Comparison of ENCODE assay signal across 18 cellular contexts in the genomic region with DNA sequence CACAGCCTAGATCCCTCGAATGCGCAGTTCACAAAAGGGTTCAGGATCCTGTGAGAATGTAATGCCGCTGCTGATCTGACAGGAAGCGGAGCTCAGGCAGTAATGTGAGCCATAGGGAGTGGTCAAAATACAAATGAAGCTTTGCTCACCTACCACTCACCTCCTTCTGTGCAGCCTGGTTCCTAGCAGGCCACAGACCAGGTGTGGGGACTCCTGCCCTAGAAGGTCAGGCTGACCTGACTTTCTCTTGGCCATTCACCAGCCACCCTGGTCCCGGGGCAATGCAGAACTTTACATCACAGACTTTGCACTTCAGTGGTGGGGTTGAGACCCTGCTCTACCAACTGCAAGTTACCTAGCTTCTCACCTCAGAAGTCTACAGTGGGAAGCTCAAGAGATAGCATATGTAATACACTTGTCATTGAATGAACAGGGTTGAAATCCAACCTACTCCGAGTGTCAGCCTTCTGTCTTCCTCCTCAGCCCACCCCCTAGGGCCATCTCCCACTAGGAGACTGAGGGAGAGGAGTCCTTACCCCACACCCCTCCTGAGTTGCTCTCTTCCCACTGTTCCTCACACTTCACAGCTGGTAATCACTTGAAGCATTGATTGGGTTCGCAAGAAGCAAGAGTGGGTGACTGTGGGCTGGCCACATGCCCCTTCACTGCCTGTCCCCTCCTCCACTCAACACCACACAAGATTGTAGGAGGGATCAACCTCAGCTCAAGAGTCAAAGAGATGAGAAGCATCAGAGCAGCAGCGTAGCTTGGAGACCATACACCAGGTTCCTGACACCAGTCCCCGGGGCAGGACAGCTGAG. TPM values are rescaled to one million over a fixed set of nuclear protein-coding genes. Genes with fewer than 3 reads are reported as not detected.
DNase-seq lines count a peak whose midpoint lies in the region; ATAC-seq and TF ChIP-seq lines count a peak whose summit lies in the region.
"Had no signal": no experiment of that assay in that cellular context is flagged by ENCODE, and none has a peak within 500 bp of the region (broad histone marks: within the 10 kb centered on the region; RNA-seq: fewer than 3 reads in every experiment).

No MANE protein-coding gene starts in this region.

- peak; percentile 41 for ATAC-seq in activated naive CD8-positive, alpha-beta T cell treated with anti-CD3 and anti-CD28 coated beads, Interleukin-2, amount 50 U/mL, for 24 hours
- peak; percentile 67 to 72 for ATAC-seq in stimulated activated naive B cell treated with anti-CD40 and anti-IgM and Interleukin-4, amounts not matched to agents 10 μg/mL and 1 μg/mL and 100 μg/mL, for 72 hours (replicated peaks)
- ATAC-seq: foreskin keratinocyte, left ventricle myocardium superior had no signal

- H3K27me3 ChIP-seq in tibial artery (no peaks in the 10 kb centered on the region), ascending aorta (no peaks in the 10 kb centered on the region)
- H3K27me3 ChIP-seq: adrenal gland, foreskin keratinocyte, vagina had no signal

- H3K36me3 ChIP-seq in tibial artery (no peaks in the 10 kb centered on the region), ascending aorta (no peaks in the 10 kb centered on the region)
- H3K36me3 ChIP-seq: adrenal gland, vagina had no signal

- no peaks in the 10 kb centered on the region for H3K36me3 Mint-ChIP-seq in activated naive CD4-positive, alpha-beta T cell treated with anti-CD3 and anti-CD28 coated beads for 36 hours (ENCODE audit: low read depth)
- H3K36me3 Mint-ChIP-seq in activated naive CD8-positive, alpha-beta T cell treated with anti-CD3 and anti-CD28 coated beads, Interleukin-2, amount 50 U/mL, for 24 hours (ENCODE audit: low read depth) = no peaks in the 10 kb centered on the region
- no peaks in the 10 kb centered on the region for H3K36me3 Mint-ChIP-seq in stimulated activated naive B cell treated with anti-CD40 and anti-IgM and Interleukin-4, amounts not matched to agents 10 μg/mL and 1 μg/mL and 100 μg/mL, for 72 hours

- H3K9me3 Mint-ChIP-seq in activated naive CD4-positive, alpha-beta T cell treated with anti-CD3 and anti-CD28 coated beads for 36 hours = no peaks in the 10 kb centered on the region
- H3K9me3 Mint-ChIP-seq in activated naive CD8-positive, alpha-beta T cell treated with anti-CD3 and anti-CD28 coated beads, Interleukin-2, amount 50 U/mL, for 24 hours = no peaks in the 10 kb centered on the region
- H3K9me3 Mint-ChIP-seq in stimulated activated naive B cell treated with anti-CD40 and anti-IgM and Interleukin-4, amounts not matched to agents 10 μg/mL and 1 μg/mL and 100 μg/mL, for 72 hours = no peaks in the 10 kb centered on the region

- CTCF ChIA-PET in activated naive CD4-positive, alpha-beta T cell treated with anti-CD3 and anti-CD28 coated beads for 36 hours (lab: Charles Lee) = interaction anchor here (0.5 to 1.8 kb wide), 5 partner anchors 13 to 711 kb away, joined by 3 to 11 read pairs (median 6); no protein-coding TSS in a partner anchor

- intact Hi-C loops in activated naive CD4-positive, alpha-beta T cell treated with anti-CD3 and anti-CD28 coated beads for 36 hours (cut with micrococcal nuclease) = loop anchor here (10.0 kb wide), 1 partner anchor 776 kb away; no protein-coding TSS in a partner anchor
- intact Hi-C loops in tibial artery (cut with DNase I; ENCODE audit: low total_unique reads) = no loop called here
- intact Hi-C loops in ascending aorta (cut with DNase I) = no loop called here

- H3K4me1 ChIP-seq in tibial artery (no peaks in the 10 kb centered on the region), ascending aorta (no peaks in the 10 kb centered on the region)
- H3K4me1 ChIP-seq: adrenal gland, foreskin keratinocyte, vagina had no signal

- no peaks in the 10 kb centered on the region for H3K27me3 Mint-ChIP-seq in activated naive CD4-positive, alpha-beta T cell treated with anti-CD3 and anti-CD28 coated beads for 36 hours (ENCODE audit: low read depth)
- no peaks in the 10 kb centered on the region for H3K27me3 Mint-ChIP-seq in activated naive CD8-positive, alpha-beta T cell treated with anti-CD3 and anti-CD28 coated beads, Interleukin-2, amount 50 U/mL, for 24 hours
- H3K27me3 Mint-ChIP-seq in stimulated activated naive B cell treated with anti-CD40 and anti-IgM and Interleukin-4, amounts not matched to agents 10 μg/mL and 1 μg/mL and 100 μg/mL, for 72 hours = peaks cover 24 to 42% of the 10 kb centered on the region in 2 donors

- no peaks in the 10 kb centered on the region for H3K9me3 ChIP-seq in tibial artery
- no peaks in the 10 kb centered on the region for H3K9me3 ChIP-seq in ascending aorta
- H3K9me3 ChIP-seq: adrenal gland, vagina had no signal

- no peak for TF ChIP-seq CTCF in tibial artery (IDR thresholded peaks at IDR 0.05)
- TF ChIP-seq CTCF in ascending aorta (IDR thresholded peaks at IDR 0.05) = no peak

- DNase-seq in activated naive CD4-positive, alpha-beta T cell treated with anti-CD3 and anti-CD28 coated beads for 36 hours = peak; percentile 32
- no peak for DNase-seq in activated naive CD4-positive, alpha-beta T cell treated with Interleukin-2 at 50 U/mL for 16 hours
- DNase-seq in NCI-H69 (lab: John Stamatoyannopoulos, UW) (peak; percentile 46), NCI-H510A (lab: John Stamatoyannopoulos, UW) (no peak), tibial artery (no peak), ascending aorta (ENCODE audit: low spot score in 2 of 2) (no peak)
- DNase-seq in activated naive CD8-positive, alpha-beta T cell treated with anti-CD3 and anti-CD28 coated beads, Interleukin-2, amount 50 U/mL, for 24 hours = no peak
- DNase-seq in stimulated activated naive B cell treated with anti-CD40 and anti-IgM and Interleukin-4, amounts not matched to agents 10 μg/mL and 1 μg/mL and 100 μg/mL, for 72 hours = no peak
- DNase-seq: adrenal gland, foreskin keratinocyte, left ventricle myocardium superior, NCI-H1092, OCI-M1 had no signal

- H3K27ac Mint-ChIP-seq in activated naive CD4-positive, alpha-beta T cell treated with anti-CD3 and anti-CD28 coated beads for 36 hours = no peak overlapping the region
- H3K27ac Mint-ChIP-seq in activated naive CD8-positive, alpha-beta T cell treated with anti-CD3 and anti-CD28 coated beads, Interleukin-2, amount 50 U/mL, for 24 hours = no peak overlapping the region
- no peak overlapping the region for H3K27ac Mint-ChIP-seq in stimulated activated naive B cell treated with anti-CD40 and anti-IgM and Interleukin-4, amounts not matched to agents 10 μg/mL and 1 μg/mL and 100 μg/mL, for 72 hours
- H3K27ac Mint-ChIP-seq: progenitor cell of endocrine pancreas had no signal

- H3K4me3 ChIP-seq in tibial artery (no peak overlapping the region), ascending aorta (no peak overlapping the region)
- H3K4me3 ChIP-seq: adrenal gland, smooth muscle cell, vagina had no signal

- no peak overlapping the region for H3K27ac ChIP-seq in tibial artery
- no peak overlapping the region for H3K27ac ChIP-seq in ascending aorta
- H3K27ac ChIP-seq: adrenal gland, foreskin keratinocyte, vagina had no signal

- no peak overlapping the region for H3K4me3 Mint-ChIP-seq in activated naive CD4-positive, alpha-beta T cell treated with anti-CD3 and anti-CD28 coated beads for 36 hours
- no peak overlapping the region for H3K4me3 Mint-ChIP-seq in activated naive CD8-positive, alpha-beta T cell treated with anti-CD3 and anti-CD28 coated beads, Interleukin-2, amount 50 U/mL, for 24 hours
- H3K4me3 Mint-ChIP-seq in stimulated activated naive B cell treated with anti-CD40 and anti-IgM and Interleukin-4, amounts not matched to agents 10 μg/mL and 1 μg/mL and 100 μg/mL, for 72 hours = no peak overlapping the region

- H3K4me1 Mint-ChIP-seq in activated naive CD4-positive, alpha-beta T cell treated with anti-CD3 and anti-CD28 coated beads for 36 hours (ENCODE audit: low read depth) = no peaks in the 10 kb centered on the region
- H3K4me1 Mint-ChIP-seq in activated naive CD8-positive, alpha-beta T cell treated with anti-CD3 and anti-CD28 coated beads, Interleukin-2, amount 50 U/mL, for 24 hours = no peaks in the 10 kb centered on the region
- peaks cover 0 to 3% of the 10 kb centered on the region in 2 donors for H3K4me1 Mint-ChIP-seq in stimulated activated naive B cell treated with anti-CD40 and anti-IgM and Interleukin-4, amounts not matched to agents 10 μg/mL and 1 μg/mL and 100 μg/mL, for 72 hours

RNA-seq across cellular contexts. Expression of a gene that starts 2.0 kb away (rescaled TPM):
- total RNA-seq in activated naive CD4-positive, alpha-beta T cell treated with anti-CD3 and anti-CD28 coated beads for 36 hours = not detected
- total RNA-seq in ascending aorta = not detected
- total RNA-seq: adrenal gland, chondrocyte, foreskin keratinocyte, progenitor cell of endocrine pancreas had no signal

RNA-seq across cellular contexts. Expression of a gene that starts 22.1 kb away (rescaled TPM):
- total RNA-seq in activated naive CD4-positive, alpha-beta T cell treated with anti-CD3 and anti-CD28 coated beads for 36 hours = not detected
- 0.53 TPM for total RNA-seq in ascending aorta
- total RNA-seq: myocyte, smooth muscle cell had no signal

Comparison
In these comparisons a context has a peak if more than half of its experiments do, and no peak if none do; other contexts are left out.
1. DNase-seq: peak in activated naive CD4-positive, alpha-beta T cell treated with anti-CD3 and anti-CD28 coated beads for 36 hours (single experiment) and NCI-H69 (single experiment); none in activated naive CD4-positive, alpha-beta T cell treated with Interleukin-2 at 50 U/mL for 16 hours (single experiment), activated naive CD8-positive, alpha-beta T cell treated with anti-CD3 and anti-CD28 coated beads, Interleukin-2, amount 50 U/mL, for 24 hours (single experiment), stimulated activated naive B cell treated with anti-CD40 and anti-IgM and Interleukin-4, amounts not matched to agents 10 μg/mL and 1 μg/mL and 100 μg/mL, for 72 hours (single experiment), NCI-H510A (single experiment), tibial artery (0 of 2) and ascending aorta (0 of 2).